In genomic region chr19:50549059-50549926, GRCh38 we compare ENCODE assay signal across 17 cellular contexts. TPM values are rescaled to one million over a fixed set of nuclear protein-coding genes. Genes with fewer than 3 reads are reported as not detected.
"Had no signal": no experiment of that assay in that cellular context is flagged by ENCODE, and none has a peak within 500 bp of the region (broad histone marks: within the 10 kb centered on the region; RNA-seq: fewer than 3 reads in every experiment).

No MANE protein-coding gene starts in this region.

- H3K9ac ChIP-seq: parathyroid adenoma had no signal

- ATAC-seq: activated T-cell treated with anti-CD3 and anti-CD28 coated beads, Interleukin-2, amount 50 U/mL, for 72 hours; heart right ventricle; mucosa of descending colon; stimulated activated effector memory CD8-positive, alpha-beta T cell treated with anti-CD3 and anti-CD28 coated beads, Interleukin-12 subunit alpha, Interleukin-12 subunit beta, amount 100 ng/mL, for 72 hours had no signal

- H3K27ac ChIP-seq: ascending aorta, heart right ventricle, neutrophil, parathyroid adenoma, sigmoid colon, thyroid gland had no signal

- H3K27me3 ChIP-seq: ascending aorta, thyroid gland had no signal

- H2AFZ ChIP-seq: parathyroid adenoma had no signal

- H3K4me3 ChIP-seq: breast epithelium, heart right ventricle, mucosa of descending colon, sigmoid colon, thyroid gland had no signal

- H3K4me1 ChIP-seq: ascending aorta, breast epithelium, heart right ventricle, parathyroid adenoma, thyroid gland had no signal

- H3K9me3 ChIP-seq: ascending aorta, breast epithelium, heart right ventricle, mucosa of descending colon, neutrophil, sigmoid colon, thyroid gland had no signal

- H3K36me3 ChIP-seq: ascending aorta, breast epithelium, heart right ventricle, neutrophil, sigmoid colon, thyroid gland had no signal

- DNase-seq: activated CD4-positive, alpha-beta T cell treated with anti-CD3 and anti-CD28 coated beads, Interleukin-2, amount 50 U/mL, for 4 hours; activated effector memory CD4-positive, alpha-beta T cell treated with anti-CD3 and anti-CD28 coated beads, Interleukin-2, amount 50 U/mL, for 16 hours; activated naive CD4-positive, alpha-beta T cell treated with anti-CD3 and anti-CD28 coated beads, Interleukin-2, amount 50 U/mL, for 16 hours; activated T-cell treated with anti-CD3 and anti-CD28 coated beads, Interleukin-2, amount 50 U/mL, for 72 hours; foreskin melanocyte; heart right ventricle; mucosa of descending colon; naive B cell; sigmoid colon; stimulated activated CD4-positive, alpha-beta T cell treated with anti-CD3 and anti-CD28 coated beads, Interleukin-4, amount 100 ng/mL, for 24 hours; thyroid gland had no signal

RNA-seq across cellular contexts. Expression of gene ASPDH, which starts 35.6 kb away (rescaled TPM):
- polyA plus RNA-seq: heart right ventricle, sigmoid colon, urinary bladder had no signal
